ENCODE assay signal across 1 cellular context in the genomic region with DNA sequence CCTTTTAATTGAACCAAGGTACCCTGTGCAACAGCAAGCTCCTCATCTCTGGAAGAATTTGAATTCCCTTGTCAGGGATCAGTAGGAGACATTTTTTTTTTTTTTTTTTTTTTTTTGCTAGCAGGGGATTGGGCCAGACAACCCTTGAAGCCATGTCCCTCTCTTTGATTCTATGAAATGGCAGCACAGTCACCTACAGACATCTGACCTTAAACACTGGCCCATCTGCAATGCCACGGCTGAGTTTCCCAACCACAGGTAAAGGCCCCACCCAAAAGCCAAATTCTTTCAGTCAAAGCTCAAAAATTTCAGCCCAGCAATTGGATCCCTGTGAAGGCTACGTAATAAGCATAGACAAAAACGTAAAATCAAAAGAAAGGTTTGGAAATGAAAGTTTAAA.
TF ChIP-seq lines count a peak whose summit lies in the region.

No MANE protein-coding gene starts in this region.

TF ChIP-seq in GM23338, 12 proteins besides CTCF, POLR2A, EP300 and RAD21:
- no peak for TF ChIP-seq EZH2 (IDR thresholded peaks at IDR 0.05; ENCODE audit: low read depth, unreplicated experiment)
- no peak for TF ChIP-seq CREB1 (CRISPR knock-in tag; IDR thresholded peaks at IDR 0.05; ENCODE audit: low read depth)
- TF ChIP-seq, protein P1, sequence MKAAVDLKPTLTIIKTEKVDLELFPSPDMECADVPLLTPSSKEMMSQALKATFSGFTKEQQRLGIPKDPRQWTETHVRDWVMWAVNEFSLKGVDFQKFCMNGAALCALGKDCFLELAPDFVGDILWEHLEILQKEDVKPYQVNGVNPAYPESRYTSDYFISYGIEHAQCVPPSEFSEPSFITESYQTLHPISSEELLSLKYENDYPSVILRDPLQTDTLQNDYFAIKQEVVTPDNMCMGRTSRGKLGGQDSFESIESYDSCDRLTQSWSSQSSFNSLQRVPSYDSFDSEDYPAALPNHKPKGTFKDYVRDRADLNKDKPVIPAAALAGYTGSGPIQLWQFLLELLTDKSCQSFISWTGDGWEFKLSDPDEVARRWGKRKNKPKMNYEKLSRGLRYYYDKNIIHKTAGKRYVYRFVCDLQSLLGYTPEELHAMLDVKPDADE (IDR thresholded peaks at IDR 0.05) = no peak
- TF ChIP-seq EZH2phosphoT487 (IDR thresholded peaks at IDR 0.05; ENCODE audit: unreplicated experiment) = no peak
- TF ChIP-seq NANOG (IDR thresholded peaks at IDR 0.05; ENCODE audit: borderline replicate concordance) = no peak
- TF ChIP-seq ZNF114 (CRISPR knock-in tag; IDR thresholded peaks at IDR 0.05) = no peak
- TF ChIP-seq, protein P2, sequence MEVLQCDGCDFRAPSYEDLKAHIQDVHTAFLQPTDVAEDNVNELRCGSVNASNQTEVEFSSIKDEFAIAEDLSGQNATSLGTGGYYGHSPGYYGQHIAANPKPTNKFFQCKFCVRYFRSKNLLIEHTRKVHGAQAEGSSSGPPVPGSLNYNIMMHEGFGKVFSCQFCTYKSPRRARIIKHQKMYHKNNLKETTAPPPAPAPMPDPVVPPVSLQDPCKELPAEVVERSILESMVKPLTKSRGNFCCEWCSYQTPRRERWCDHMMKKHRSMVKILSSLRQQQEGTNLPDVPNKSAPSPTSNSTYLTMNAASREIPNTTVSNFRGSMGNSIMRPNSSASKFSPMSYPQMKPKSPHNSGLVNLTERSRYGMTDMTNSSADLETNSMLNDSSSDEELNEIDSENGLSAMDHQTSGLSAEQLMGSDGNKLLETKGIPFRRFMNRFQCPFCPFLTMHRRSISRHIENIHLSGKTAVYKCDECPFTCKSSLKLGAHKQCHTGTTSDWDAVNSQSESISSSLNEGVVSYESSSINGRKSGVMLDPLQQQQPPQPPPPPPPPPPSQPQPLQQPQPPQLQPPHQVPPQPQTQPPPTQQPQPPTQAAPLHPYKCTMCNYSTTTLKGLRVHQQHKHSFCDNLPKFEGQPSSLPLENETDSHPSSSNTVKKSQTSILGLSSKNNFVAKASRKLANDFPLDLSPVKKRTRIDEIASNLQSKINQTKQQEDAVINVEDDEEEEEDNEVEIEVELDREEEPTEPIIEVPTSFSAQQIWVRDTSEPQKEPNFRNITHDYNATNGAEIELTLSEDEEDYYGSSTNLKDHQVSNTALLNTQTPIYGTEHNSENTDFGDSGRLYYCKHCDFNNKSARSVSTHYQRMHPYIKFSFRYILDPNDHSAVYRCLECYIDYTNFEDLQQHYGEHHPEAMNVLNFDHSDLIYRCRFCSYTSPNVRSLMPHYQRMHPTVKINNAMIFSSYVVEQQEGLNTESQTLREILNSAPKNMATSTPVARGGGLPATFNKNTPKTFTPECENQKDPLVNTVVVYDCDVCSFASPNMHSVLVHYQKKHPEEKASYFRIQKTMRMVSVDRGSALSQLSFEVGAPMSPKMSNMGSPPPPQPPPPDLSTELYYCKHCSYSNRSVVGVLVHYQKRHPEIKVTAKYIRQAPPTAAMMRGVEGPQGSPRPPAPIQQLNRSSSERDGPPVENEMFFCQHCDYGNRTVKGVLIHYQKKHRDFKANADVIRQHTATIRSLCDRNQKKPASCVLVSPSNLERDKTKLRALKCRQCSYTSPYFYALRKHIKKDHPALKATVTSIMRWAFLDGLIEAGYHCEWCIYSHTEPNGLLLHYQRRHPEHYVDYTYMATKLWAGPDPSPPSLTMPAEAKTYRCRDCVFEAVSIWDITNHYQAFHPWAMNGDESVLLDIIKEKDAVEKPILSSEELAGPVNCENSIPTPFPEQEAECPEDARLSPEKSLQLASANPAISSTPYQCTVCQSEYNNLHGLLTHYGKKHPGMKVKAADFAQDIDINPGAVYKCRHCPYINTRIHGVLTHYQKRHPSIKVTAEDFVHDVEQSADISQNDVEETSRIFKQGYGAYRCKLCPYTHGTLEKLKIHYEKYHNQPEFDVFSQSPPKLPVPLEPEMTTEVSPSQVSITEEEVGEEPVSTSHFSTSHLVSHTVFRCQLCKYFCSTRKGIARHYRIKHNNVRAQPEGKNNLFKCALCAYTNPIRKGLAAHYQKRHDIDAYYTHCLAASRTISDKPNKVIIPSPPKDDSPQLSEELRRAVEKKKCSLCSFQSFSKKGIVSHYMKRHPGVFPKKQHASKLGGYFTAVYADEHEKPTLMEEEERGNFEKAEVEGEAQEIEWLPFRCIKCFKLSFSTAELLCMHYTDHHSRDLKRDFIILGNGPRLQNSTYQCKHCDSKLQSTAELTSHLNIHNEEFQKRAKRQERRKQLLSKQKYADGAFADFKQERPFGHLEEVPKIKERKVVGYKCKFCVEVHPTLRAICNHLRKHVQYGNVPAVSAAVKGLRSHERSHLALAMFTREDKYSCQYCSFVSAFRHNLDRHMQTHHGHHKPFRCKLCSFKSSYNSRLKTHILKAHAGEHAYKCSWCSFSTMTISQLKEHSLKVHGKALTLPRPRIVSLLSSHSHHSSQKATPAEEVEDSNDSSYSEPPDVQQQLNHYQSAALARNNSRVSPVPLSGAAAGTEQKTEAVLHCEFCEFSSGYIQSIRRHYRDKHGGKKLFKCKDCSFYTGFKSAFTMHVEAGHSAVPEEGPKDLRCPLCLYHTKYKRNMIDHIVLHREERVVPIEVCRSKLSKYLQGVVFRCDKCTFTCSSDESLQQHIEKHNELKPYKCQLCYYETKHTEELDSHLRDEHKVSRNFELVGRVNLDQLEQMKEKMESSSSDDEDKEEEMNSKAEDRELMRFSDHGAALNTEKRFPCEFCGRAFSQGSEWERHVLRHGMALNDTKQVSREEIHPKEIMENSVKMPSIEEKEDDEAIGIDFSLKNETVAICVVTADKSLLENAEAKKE (CRISPR knock-in tag; IDR thresholded peaks at IDR 0.05) = no peak
- TF ChIP-seq, protein P3, sequence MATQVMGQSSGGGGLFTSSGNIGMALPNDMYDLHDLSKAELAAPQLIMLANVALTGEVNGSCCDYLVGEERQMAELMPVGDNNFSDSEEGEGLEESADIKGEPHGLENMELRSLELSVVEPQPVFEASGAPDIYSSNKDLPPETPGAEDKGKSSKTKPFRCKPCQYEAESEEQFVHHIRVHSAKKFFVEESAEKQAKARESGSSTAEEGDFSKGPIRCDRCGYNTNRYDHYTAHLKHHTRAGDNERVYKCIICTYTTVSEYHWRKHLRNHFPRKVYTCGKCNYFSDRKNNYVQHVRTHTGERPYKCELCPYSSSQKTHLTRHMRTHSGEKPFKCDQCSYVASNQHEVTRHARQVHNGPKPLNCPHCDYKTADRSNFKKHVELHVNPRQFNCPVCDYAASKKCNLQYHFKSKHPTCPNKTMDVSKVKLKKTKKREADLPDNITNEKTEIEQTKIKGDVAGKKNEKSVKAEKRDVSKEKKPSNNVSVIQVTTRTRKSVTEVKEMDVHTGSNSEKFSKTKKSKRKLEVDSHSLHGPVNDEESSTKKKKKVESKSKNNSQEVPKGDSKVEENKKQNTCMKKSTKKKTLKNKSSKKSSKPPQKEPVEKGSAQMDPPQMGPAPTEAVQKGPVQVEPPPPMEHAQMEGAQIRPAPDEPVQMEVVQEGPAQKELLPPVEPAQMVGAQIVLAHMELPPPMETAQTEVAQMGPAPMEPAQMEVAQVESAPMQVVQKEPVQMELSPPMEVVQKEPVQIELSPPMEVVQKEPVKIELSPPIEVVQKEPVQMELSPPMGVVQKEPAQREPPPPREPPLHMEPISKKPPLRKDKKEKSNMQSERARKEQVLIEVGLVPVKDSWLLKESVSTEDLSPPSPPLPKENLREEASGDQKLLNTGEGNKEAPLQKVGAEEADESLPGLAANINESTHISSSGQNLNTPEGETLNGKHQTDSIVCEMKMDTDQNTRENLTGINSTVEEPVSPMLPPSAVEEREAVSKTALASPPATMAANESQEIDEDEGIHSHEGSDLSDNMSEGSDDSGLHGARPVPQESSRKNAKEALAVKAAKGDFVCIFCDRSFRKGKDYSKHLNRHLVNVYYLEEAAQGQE (IDR thresholded peaks at IDR 0.05; ENCODE audit: unreplicated experiment) = no peak
- TF ChIP-seq STAT1 (IDR thresholded peaks at IDR 0.05; ENCODE audit: unreplicated experiment) = no peak
- no peak for TF ChIP-seq POLR2AphosphoS5 (IDR thresholded peaks at IDR 0.05; ENCODE audit: low read depth)
- no peak for TF ChIP-seq ZNF331 (CRISPR knock-in tag; IDR thresholded peaks at IDR 0.05; ENCODE audit: low read depth)
- no peak for TF ChIP-seq JUNB (IDR thresholded peaks at IDR 0.05; ENCODE audit: unreplicated experiment)
